In genomic region chr12:103840399-103840880, GRCh38 we compare ENCODE assay signal across 8 cellular contexts. TPM values are rescaled to one million over a fixed set of nuclear protein-coding genes. Genes with fewer than 3 reads are reported as not detected.
DNase-seq lines count a peak whose midpoint lies in the region; ATAC-seq, FAIRE-seq and TF ChIP-seq lines count a peak whose summit lies in the region.

No MANE protein-coding gene starts in this region.

- POLR2A ChIA-PET in CD8-positive, alpha-beta T cell (lab: Charles Lee): interaction anchor here (0.9 to 1.9 kb wide), 3 partner anchors 16 to 298 kb away, joined by 3 to 11 read pairs (median 10); partner anchors contain the start of gene NFYB
- POLR2A ChIA-PET in activated CD4-positive, alpha-beta T cell treated with anti-CD3 and anti-CD28 coated beads, Interleukin-2, amount 10 ng/mL, durations not matched to agents 7 days and 5 days (lab: Charles Lee): no interaction called here

- no peaks in the 10 kb centered on the region for H3K9me3 Mint-ChIP-seq in CD8-positive, alpha-beta T cell
- H3K9me3 Mint-ChIP-seq in activated CD4-positive, alpha-beta T cell treated with anti-CD3 and anti-CD28 coated beads, Interleukin-2, amount 10 ng/mL, durations not matched to agents 7 days and 5 days: no peaks in the 10 kb centered on the region

- no peak for ATAC-seq in CD8-positive, alpha-beta T cell
- ATAC-seq in GM19397 (IDR thresholded peaks at IDR 0.05; ENCODE audit: unreplicated experiment) (peak; percentile 27), HG03460 (IDR thresholded peaks at IDR 0.05; ENCODE audit: unreplicated experiment) (peak; percentile 29), pancreas (peak in 3 of 4 donors; percentile 3 to 9 (median 4)), left lobe of liver (no peak)

- FAIRE-seq in pancreas (lab: Jason Lieb, UNC): no peak

- intact Hi-C loops in CD8-positive, alpha-beta T cell (cut with DNase I, micrococcal nuclease): loop anchor here (2.0 to 10.0 kb wide), 12 partner anchors 88 to 1492 kb away; partner anchors contain the start of genes WASHC4 (in 2 of the 2), APPL2 (in 1 of the 2), C12orf75 (in 1 of the 2) and EID3 (in 1 of the 2)
- intact Hi-C loops in pancreas (cut with DNase I): no loop called here

- no peaks in the 10 kb centered on the region for H3K9me3 ChIP-seq in CD8-positive, alpha-beta T cell (ENCODE audit: low read length)
- H3K9me3 ChIP-seq in pancreas: no peaks in the 10 kb centered on the region

- H3K4me1 ChIP-seq in CD8-positive, alpha-beta T cell (ENCODE audit: insufficient read depth, low read length): peaks cover 11% of the 10 kb centered on the region
- H3K4me1 ChIP-seq in pancreas: peaks cover 11 to 26% (median 14%) of the 10 kb centered on the region in 3 donors

- DNase-seq in CD8-positive, alpha-beta T cell: peak in 1 of 7 experiments; percentile 28
- DNase-seq in activated CD4-positive, alpha-beta T cell treated with anti-CD3 and anti-CD28 coated beads, Interleukin-2, amount 10 ng/mL, durations not matched to agents 7 days and 5 days: no peak
- DNase-seq in fibroblast of the aortic adventitia (ENCODE audit: low read depth) (peak; percentile 18), pancreas (peak in 4 of 6 donors; percentile 30 to 70 (median 58)), NCI-H1930 (lab: John Stamatoyannopoulos, UW) (no peak), left lobe of liver (ENCODE audit: low spot score) (no peak)

- H3K4me1 Mint-ChIP-seq in CD8-positive, alpha-beta T cell (ENCODE audit: low read depth): peaks cover 18% of the 10 kb centered on the region
- peaks cover 18% of the 10 kb centered on the region for H3K4me1 Mint-ChIP-seq in activated CD4-positive, alpha-beta T cell treated with anti-CD3 and anti-CD28 coated beads, Interleukin-2, amount 10 ng/mL, durations not matched to agents 7 days and 5 days

- peak overlapping the region; percentile 64 for H3K4me3 ChIP-seq in CD8-positive, alpha-beta T cell (ENCODE audit: low read depth, low read length)
- H3K4me3 ChIP-seq in fibroblast of the aortic adventitia (ENCODE audit: low read depth, low read length) (peak overlapping the region; percentile 77), pancreas (peak overlapping the region; percentile 70 to 86 (median 77))

- no peaks in the 10 kb centered on the region for H3K36me3 ChIP-seq in CD8-positive, alpha-beta T cell (ENCODE audit: insufficient read depth, low read length)
- H3K36me3 ChIP-seq in pancreas: no peaks in the 10 kb centered on the region

- CTCF ChIA-PET in CD8-positive, alpha-beta T cell (lab: Charles Lee): no interaction called here
- CTCF ChIA-PET in activated CD4-positive, alpha-beta T cell treated with anti-CD3 and anti-CD28 coated beads, Interleukin-2, amount 10 ng/mL, durations not matched to agents 7 days and 5 days (lab: Charles Lee): interaction anchor here (0.8 to 2.1 kb wide), 4 partner anchors 11 to 125 kb away, joined by 3 to 6 read pairs (median 3); partner anchors contain the start of gene TDG

- no peak for TF ChIP-seq CTCF in CD8-positive, alpha-beta T cell (IDR thresholded peaks at IDR 0.05)
- TF ChIP-seq CTCF in fibroblast of the aortic adventitia (IDR thresholded peaks at IDR 0.05; ENCODE audit: insufficient read depth, low read length): no peak
- TF ChIP-seq CTCF in pancreas (IDR thresholded peaks at IDR 0.05): no peak

- H3K36me3 Mint-ChIP-seq in CD8-positive, alpha-beta T cell: peaks cover 2% of the 10 kb centered on the region
- no peaks in the 10 kb centered on the region for H3K36me3 Mint-ChIP-seq in activated CD4-positive, alpha-beta T cell treated with anti-CD3 and anti-CD28 coated beads, Interleukin-2, amount 10 ng/mL, durations not matched to agents 7 days and 5 days (ENCODE audit: low read depth)

- peak overlapping the region; percentile 85 for H3K4me3 Mint-ChIP-seq in CD8-positive, alpha-beta T cell
- H3K4me3 Mint-ChIP-seq in activated CD4-positive, alpha-beta T cell treated with anti-CD3 and anti-CD28 coated beads, Interleukin-2, amount 10 ng/mL, durations not matched to agents 7 days and 5 days: peak overlapping the region; percentile 78

- H3K27ac ChIP-seq in CD8-positive, alpha-beta T cell (ENCODE audit: low read depth, low read length): peak overlapping the region; percentile 36
- H3K27ac ChIP-seq in pancreas: peak overlapping the region; percentile 37 to 71 (median 54)

- H3K27me3 ChIP-seq in CD8-positive, alpha-beta T cell (ENCODE audit: insufficient read depth, low read length): no peaks in the 10 kb centered on the region
- no peaks in the 10 kb centered on the region for H3K27me3 ChIP-seq in pancreas

- peak overlapping the region; percentile 74 for H3K27ac Mint-ChIP-seq in CD8-positive, alpha-beta T cell
- peak overlapping the region; percentile 84 for H3K27ac Mint-ChIP-seq in activated CD4-positive, alpha-beta T cell treated with anti-CD3 and anti-CD28 coated beads, Interleukin-2, amount 10 ng/mL, durations not matched to agents 7 days and 5 days

- H3K27me3 Mint-ChIP-seq in CD8-positive, alpha-beta T cell (ENCODE audit: low read depth): no peaks in the 10 kb centered on the region
- H3K27me3 Mint-ChIP-seq in activated CD4-positive, alpha-beta T cell treated with anti-CD3 and anti-CD28 coated beads, Interleukin-2, amount 10 ng/mL, durations not matched to agents 7 days and 5 days: peaks cover 14% of the 10 kb centered on the region

- WGBS in pancreas, 2 donors: 0% methylated on average over 29 of the region's 29 CpGs

RNA-seq across cellular contexts. Expression of gene NT5DC3, which starts 0.6 kb away (rescaled TPM):
- total RNA-seq in CD8-positive, alpha-beta T cell: 1 to 10 TPM; 4.3 to 5.6 TPM
- total RNA-seq in activated CD4-positive, alpha-beta T cell treated with anti-CD3 and anti-CD28 coated beads, Interleukin-2, amount 10 ng/mL, durations not matched to agents 7 days and 5 days: 1 to 10 TPM; 3.5 to 4.3 TPM
- 7.0 and 11.7 TPM in 2 replicates for total RNA-seq in fibroblast of the aortic adventitia (ENCODE audit: low replicate concordance)
- 1 to 10 TPM; 2.9 to 6.4 (median 4.2) TPM for total RNA-seq in pancreas
- polyA plus RNA-seq in pancreas: 1 to 10 TPM; 2.6 to 4.2 TPM
- total RNA-seq in left lobe of liver: 9.3 TPM

Comparison
In these comparisons a context has a peak if more than half of its experiments do, and no peak if none do; other contexts are left out.
1. ATAC-seq: peak in GM19397 (single experiment), HG03460 (single experiment) and pancreas (3 of 4); none in CD8-positive, alpha-beta T cell (single experiment) and left lobe of liver (single experiment).
2. DNase-seq: peak in fibroblast of the aortic adventitia (single experiment) and pancreas (4 of 6); none in activated CD4-positive, alpha-beta T cell treated with anti-CD3 and anti-CD28 coated beads, Interleukin-2, amount 10 ng/mL, durations not matched to agents 7 days and 5 days (single experiment), NCI-H1930 (0 of 2) and left lobe of liver (single experiment).
3. intact Hi-C loops: an anchor here in CD8-positive, alpha-beta T cell (2.0 to 10.0 kb wide); none called in pancreas.
4. Peak in every context shown above with its lines, with median percentiles within 50 percentile points of each other: H3K4me3 ChIP-seq.